8 cellular contexts compared by ENCODE assay signal in the genomic region with DNA sequence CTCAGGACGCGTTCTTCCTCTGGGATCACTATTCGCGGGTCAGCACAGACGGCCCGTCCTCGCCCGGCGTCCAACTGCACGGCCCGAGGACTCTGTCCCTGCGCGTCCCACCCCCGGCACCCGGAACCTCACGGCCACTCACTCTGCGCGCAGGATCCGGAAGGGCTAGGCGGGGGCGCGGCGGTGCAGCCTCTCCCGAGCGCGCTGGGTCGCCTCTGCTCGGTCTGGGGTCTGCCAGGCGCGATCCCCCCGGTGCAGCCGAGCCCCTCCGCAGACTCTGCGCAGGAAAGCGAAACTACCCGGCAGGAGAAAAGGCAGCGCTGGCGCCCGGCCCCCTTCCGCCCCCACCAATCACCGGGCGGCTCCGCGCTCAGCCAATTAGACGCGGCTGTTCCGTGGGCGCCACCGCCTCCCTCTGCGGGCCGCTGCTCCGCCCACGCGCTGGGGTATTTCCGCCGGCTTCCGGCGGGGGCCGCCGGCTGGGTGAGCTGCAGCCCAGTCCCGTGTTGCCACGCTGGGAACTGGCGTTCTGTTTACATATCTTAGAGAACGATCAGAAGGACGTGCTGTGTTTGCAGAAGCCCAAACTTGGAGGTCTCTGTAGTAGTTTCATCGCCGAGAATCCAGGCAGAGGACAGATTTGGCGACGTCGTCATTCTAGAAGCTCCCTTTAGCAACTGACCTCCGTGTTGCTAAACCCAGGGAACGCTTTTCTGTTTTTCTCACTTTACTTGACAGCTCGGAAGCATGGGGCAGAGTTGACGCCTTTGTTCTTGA. TPM values are rescaled to one million over a fixed set of nuclear protein-coding genes. Genes with fewer than 3 reads are reported as not detected.
DNase-seq lines count a peak whose midpoint lies in the region; ATAC-seq and TF ChIP-seq lines count a peak whose summit lies in the region.

A gene (minus strand): TSS at position 296 of the 777 bp plus-strand sequence. CDS start 4,168 bp downstream, outside the sequence.

- no peaks in the 10 kb centered on the region for H3K27me3 Mint-ChIP-seq in chondrocyte (ENCODE audit: low read depth)

- H3K4me3 Mint-ChIP-seq in chondrocyte (ENCODE audit: unreplicated experiment), result no peak within 1 kb of the TSS

- no peaks in the 10 kb centered on the region for H3K36me3 Mint-ChIP-seq in chondrocyte (ENCODE audit: low read depth)

- DNase-seq in AML-193 (lab: John Stamatoyannopoulos, UW) (peak; percentile 84 to 88), NCI-H446 treated with DMSO at 0.1 percent for 48 hours (lab: John Stamatoyannopoulos, UW) (peak; percentile 75), chondrocyte (ENCODE audit: low spot score) (peak; percentile 97), kidney glomerular epithelial cell (lab: John Stamatoyannopoulos, UW) (peak; percentile 94)
- peak; percentile 98 for DNase-seq in activated CD4-positive, CD25-positive, alpha-beta regulatory T cell treated with anti-CD3 and anti-CD28 coated beads, Interleukin-2, amount 50 U/mL, for 72 hours
- DNase-seq in stimulated activated CD4-positive, alpha-beta T cell treated with anti-CD3 and anti-CD28 coated beads, Interleukin-15, amount 100 ng/mL, for 48 hours (ENCODE audit: low read depth in 2 of 2), result peak; percentile 90 to 96

- peaks cover 17% of the 10 kb centered on the region for H3K4me1 Mint-ChIP-seq in chondrocyte (ENCODE audit: low read depth)

- peak; percentile 83 for ATAC-seq in GM19035 (IDR thresholded peaks at IDR 0.05; ENCODE audit: unreplicated experiment)
- peak; percentile 77 for ATAC-seq in HG03342 (IDR thresholded peaks at IDR 0.05; ENCODE audit: unreplicated experiment)

- H3K27ac Mint-ChIP-seq in chondrocyte (ENCODE audit: unreplicated experiment), result no peak within 1 kb of the TSS

- H3K9me3 Mint-ChIP-seq in chondrocyte (ENCODE audit: low read depth), result no peaks in the 10 kb centered on the region

- TF ChIP-seq CTCF in chondrocyte (IDR thresholded peaks at IDR 0.05), result peak; percentile 18

RNA-seq across cellular contexts. Expression of the gene that starts here (rescaled TPM):
- 71.5 to 143 TPM (median 140 TPM) in 3 replicates for total RNA-seq in chondrocyte

Comparison
In these comparisons a context has a peak if more than half of its experiments do, and no peak if none do; other contexts are left out.
1. Peak in every context shown above with its lines: DNase-seq and ATAC-seq.